Comparison of ENCODE assay signal across 22 cellular contexts in genomic region chr17:72578817-72579470, GRCh38.
DNase-seq lines count a peak whose midpoint lies in the region; ATAC-seq and TF ChIP-seq lines count a peak whose summit lies in the region.
"Had no signal": no experiment of that assay in that cellular context is flagged by ENCODE, and none has a peak within 500 bp of the region (broad histone marks: within the 10 kb centered on the region; RNA-seq: fewer than 3 reads in every experiment).

No MANE protein-coding gene starts in this region.

- no peaks in the 10 kb centered on the region for H3K27me3 ChIP-seq in WERI-Rb-1 (ENCODE audit: insufficient read depth, low read depth, severe bottlenecking)
- H3K27me3 ChIP-seq: BLaER1, SJSA1 had no signal

- H3K36me3 Mint-ChIP-seq in activated T-cell treated with anti-CD3 and anti-CD28 coated beads, Interleukin-2, amount 50 U/mL, for 24 hours (ENCODE audit: low read depth), result no peaks in the 10 kb centered on the region
- no peaks in the 10 kb centered on the region for H3K36me3 Mint-ChIP-seq in activated naive CD8-positive, alpha-beta T cell treated with anti-CD3 and anti-CD28 coated beads, Interleukin-2, amount 50 U/mL, for 24 hours (ENCODE audit: low read depth)

- H3K27ac ChIP-seq in RWPE1, result peak overlapping the region; percentile 29
- no peak overlapping the region for H3K27ac ChIP-seq in substantia nigra (ENCODE audit: low read depth, low read length, poor library complexity, severe bottlenecking)
- no peak overlapping the region for H3K27ac ChIP-seq in WERI-Rb-1
- H3K27ac ChIP-seq: BLaER1, HL-60, SJSA1 had no signal

- TF ChIP-seq CTCF in RWPE1 (conservative IDR thresholded peaks at IDR 0.05; ENCODE audit: low read depth) (no peak), WERI-Rb-1 (IDR thresholded peaks at IDR 0.05; ENCODE audit: low read depth, low read length) (no peak)

- in situ Hi-C loops in KBM-7 (cut with MboI; ENCODE audit: low pct_unique_long_range_greater_than_20kb, low sequenced_read_pairs), result no loop called here

- peaks cover 23% of the 10 kb centered on the region for H3K27me3 Mint-ChIP-seq in activated T-cell treated with anti-CD3 and anti-CD28 coated beads, Interleukin-2, amount 50 U/mL, for 24 hours
- H3K27me3 Mint-ChIP-seq in activated naive CD8-positive, alpha-beta T cell treated with anti-CD3 and anti-CD28 coated beads, Interleukin-2, amount 50 U/mL, for 24 hours, result peaks cover 18% of the 10 kb centered on the region

- H3K4me1 Mint-ChIP-seq in activated T-cell treated with anti-CD3 and anti-CD28 coated beads, Interleukin-2, amount 50 U/mL, for 24 hours (ENCODE audit: low read depth), result no peaks in the 10 kb centered on the region
- H3K4me1 Mint-ChIP-seq in activated naive CD8-positive, alpha-beta T cell treated with anti-CD3 and anti-CD28 coated beads, Interleukin-2, amount 50 U/mL, for 24 hours, result no peaks in the 10 kb centered on the region

- no peaks in the 10 kb centered on the region for H3K9me3 Mint-ChIP-seq in activated T-cell treated with anti-CD3 and anti-CD28 coated beads, Interleukin-2, amount 50 U/mL, for 24 hours
- no peaks in the 10 kb centered on the region for H3K9me3 Mint-ChIP-seq in activated naive CD8-positive, alpha-beta T cell treated with anti-CD3 and anti-CD28 coated beads, Interleukin-2, amount 50 U/mL, for 24 hours
- H3K9me3 Mint-ChIP-seq: CD4-positive, alpha-beta T cell had no signal

- H3K4me3 Mint-ChIP-seq in activated T-cell treated with anti-CD3 and anti-CD28 coated beads, Interleukin-2, amount 50 U/mL, for 24 hours, result no peak overlapping the region
- no peak overlapping the region for H3K4me3 Mint-ChIP-seq in activated naive CD8-positive, alpha-beta T cell treated with anti-CD3 and anti-CD28 coated beads, Interleukin-2, amount 50 U/mL, for 24 hours
- H3K4me3 Mint-ChIP-seq: CD4-positive, alpha-beta T cell had no signal

- no peaks in the 10 kb centered on the region for H3K36me3 ChIP-seq in WERI-Rb-1
- H3K36me3 ChIP-seq: BLaER1, SJSA1 had no signal

- H3K27ac Mint-ChIP-seq in activated T-cell treated with anti-CD3 and anti-CD28 coated beads, Interleukin-2, amount 50 U/mL, for 24 hours, result no peak overlapping the region
- no peak overlapping the region for H3K27ac Mint-ChIP-seq in activated naive CD8-positive, alpha-beta T cell treated with anti-CD3 and anti-CD28 coated beads, Interleukin-2, amount 50 U/mL, for 24 hours
- H3K27ac Mint-ChIP-seq: CD4-positive, alpha-beta T cell had no signal

- no peak for ATAC-seq in activated naive CD8-positive, alpha-beta T cell treated with anti-CD3 and anti-CD28 coated beads, Interleukin-2, amount 50 U/mL, for 24 hours
- ATAC-seq: Right ventricle myocardium inferior had no signal

- CTCF ChIA-PET in RWPE1 (lab: Yijun Ruan, JAX), result interaction anchor here (0.5 kb wide), 1 partner anchor 131 kb away, joined by 3 read pairs; no protein-coding TSS in a partner anchor

- no peaks in the 10 kb centered on the region for H3K9me3 ChIP-seq in WERI-Rb-1 (ENCODE audit: severe bottlenecking)
- H3K9me3 ChIP-seq: SJSA1 had no signal

- peak; percentile 77 for DNase-seq in Ammon's horn (ENCODE audit: low spot score)
- DNase-seq in RWPE1 (ENCODE audit: low spot score), result no peak
- peak; percentile 61 for DNase-seq in medulla oblongata (ENCODE audit: extremely low spot score)
- DNase-seq in substantia nigra (lab: John Stamatoyannopoulos, UW), result peak in 25 of 49 donors; percentile 12 to 57 (median 31)
- no peak for DNase-seq in WERI-Rb-1
- DNase-seq in activated T-cell treated with anti-CD3 and anti-CD28 coated beads, Interleukin-2, amount 50 U/mL, for 24 hours, result no peak
- no peak for DNase-seq in KBM-7
- DNase-seq in activated naive CD8-positive, alpha-beta T cell treated with anti-CD3 and anti-CD28 coated beads, Interleukin-2, amount 50 U/mL, for 24 hours, result no peak
- DNase-seq: CD4-positive, alpha-beta T cell; DND-41; GOT3; HCEC 1CT; NCI-H1105 treated with DMSO at 0.1 percent for 48 hours; NCI-H1694; NCI-H2081 treated with DMSO at 0.1 percent for 48 hours; NCI-H2171 treated with DMSO at 0.1 percent for 48 hours; NCI-H524 treated with DMSO at 0.1 percent for 48 hours; OCI-M1 had no signal

- H3K4me3 ChIP-seq in WERI-Rb-1 (ENCODE audit: low read depth, low read length), result no peak overlapping the region
- H3K4me3 ChIP-seq: BLaER1, SJSA1 had no signal

- POLR2A ChIA-PET in RWPE1 (lab: Yijun Ruan, JAX; ENCODE audit: low non-redundant PET), result no interaction called here

Comparison
In these comparisons a context has a peak if more than half of its experiments do, and no peak if none do; other contexts are left out.
1. DNase-seq: peak in Ammon's horn (single experiment), medulla oblongata (single experiment) and substantia nigra (25 of 49); none in RWPE1 (single experiment), WERI-Rb-1 (single experiment), activated T-cell treated with anti-CD3 and anti-CD28 coated beads, Interleukin-2, amount 50 U/mL, for 24 hours (single experiment), KBM-7 (single experiment) and activated naive CD8-positive, alpha-beta T cell treated with anti-CD3 and anti-CD28 coated beads, Interleukin-2, amount 50 U/mL, for 24 hours (single experiment).